ENCODE assay signal across 10 cellular contexts in the genomic region with DNA sequence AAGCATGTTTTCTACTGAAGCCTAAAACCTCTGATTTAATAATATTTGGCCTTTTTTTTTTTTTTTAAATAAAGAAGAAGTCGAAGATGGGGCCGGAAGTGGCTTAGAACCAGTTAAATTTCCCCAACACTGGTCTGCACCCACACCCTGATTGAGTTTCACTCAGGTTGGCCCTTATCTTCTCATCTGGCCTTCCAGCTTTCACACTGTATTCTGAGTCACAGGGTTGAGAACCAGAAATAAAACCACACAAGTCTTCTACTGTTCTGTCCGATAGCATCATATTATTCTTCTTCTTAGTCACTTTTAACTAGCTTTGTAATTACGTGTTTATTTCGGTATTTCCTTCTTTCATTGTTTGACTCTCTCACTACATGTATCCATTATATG. TPM values are rescaled to one million over a fixed set of nuclear protein-coding genes. Genes with fewer than 3 reads are reported as not detected.
A peak's percentile ranks its signal among the peaks of the same experiment; 100 is the strongest.
DNase-seq lines count a peak whose midpoint lies in the region; ATAC-seq and TF ChIP-seq lines count a peak whose summit lies in the region.
"Had no signal": no experiment of that assay in that cellular context is flagged by ENCODE, and none has a peak within 500 bp of the region (broad histone marks: within the 10 kb centered on the region; RNA-seq: fewer than 3 reads in every experiment).

No MANE protein-coding gene starts in this region.

- no peak overlapping the region for H3K4me3 Mint-ChIP-seq in activated CD4-positive, alpha-beta T cell treated with anti-CD3 and anti-CD28 coated beads for 36 hours
- peak overlapping the region; percentile 69 for H3K4me3 Mint-ChIP-seq in T-helper 17 cell

- H3K9me3 Mint-ChIP-seq in activated CD4-positive, alpha-beta T cell treated with anti-CD3 and anti-CD28 coated beads for 36 hours (ENCODE audit: low read depth): no peaks in the 10 kb centered on the region

- H3K27me3 Mint-ChIP-seq in activated CD4-positive, alpha-beta T cell treated with anti-CD3 and anti-CD28 coated beads for 36 hours: peaks cover 7% of the 10 kb centered on the region
- no peaks in the 10 kb centered on the region for H3K27me3 Mint-ChIP-seq in T-helper 17 cell

- intact Hi-C loops in activated CD4-positive, alpha-beta T cell treated with anti-CD3 and anti-CD28 coated beads for 36 hours (cut with DNase I, micrococcal nuclease): no loop called here

- no peak overlapping the region for H3K4me3 ChIP-seq in epithelial cell of esophagus (ENCODE audit: low read length)
- H3K4me3 ChIP-seq: A549, SK-N-MC had no signal

- peaks cover 16% of the 10 kb centered on the region for H3K4me1 Mint-ChIP-seq in activated CD4-positive, alpha-beta T cell treated with anti-CD3 and anti-CD28 coated beads for 36 hours
- H3K4me1 Mint-ChIP-seq in T-helper 17 cell: peaks cover 22% of the 10 kb centered on the region

- peak; percentile 47 for DNase-seq in activated CD4-positive, alpha-beta T cell treated with anti-CD3 and anti-CD28 coated beads for 36 hours
- DNase-seq in activated CD4-positive, alpha-beta T cell treated with anti-CD3 and anti-CD28 coated beads for 1 hour: no peak
- DNase-seq in T-helper 17 cell: peak; percentile 9 to 35 (median 17)
- peak; percentile 95 for DNase-seq in epithelial cell of esophagus (ENCODE audit: low read depth)
- peak; percentile 38 to 64 for DNase-seq in stimulated activated CD8-positive, alpha-beta memory T cell treated with anti-CD3 and anti-CD28 coated beads, Interleukin-7, amount 100 ng/mL, for 4 hours (ENCODE audit: low read depth in 2 of 2)
- no peak for DNase-seq in NCI-H2227 (lab: John Stamatoyannopoulos, UW; ENCODE audit: unreplicated experiment)
- no peak for DNase-seq in NCI-H2029 (lab: John Stamatoyannopoulos, UW)
- no peak for DNase-seq in ecto neural progenitor cell (ENCODE audit: low spot score)

- CTCF ChIA-PET in activated CD4-positive, alpha-beta T cell treated with anti-CD3 and anti-CD28 coated beads for 36 hours (lab: Charles Lee): interaction anchor here (0.6 kb wide), 1 partner anchor 387 kb away, joined by 3 read pairs; no protein-coding TSS in a partner anchor

- peak; percentile 74 for ATAC-seq in activated CD4-positive, alpha-beta T cell treated with anti-CD3 and anti-CD28 coated beads for 36 hours
- ATAC-seq in T-helper 17 cell: peak; percentile 99
- ATAC-seq: A549 had no signal

- POLR2A ChIA-PET in activated CD4-positive, alpha-beta T cell treated with anti-CD3 and anti-CD28 coated beads for 36 hours (lab: Charles Lee): no interaction called here

- no peaks in the 10 kb centered on the region for H3K36me3 Mint-ChIP-seq in activated CD4-positive, alpha-beta T cell treated with anti-CD3 and anti-CD28 coated beads for 36 hours (ENCODE audit: low read depth)
- no peaks in the 10 kb centered on the region for H3K36me3 Mint-ChIP-seq in T-helper 17 cell (ENCODE audit: low read depth)

- no peak for TF ChIP-seq CTCF in epithelial cell of esophagus (IDR thresholded peaks at IDR 0.05; ENCODE audit: insufficient read depth, low read depth, low read length, missing control alignments)

- H3K9me3 ChIP-seq in T-helper 17 cell (ENCODE audit: control insufficient read depth, low read length, poor library complexity, severe bottlenecking): no peaks in the 10 kb centered on the region
- H3K9me3 ChIP-seq: A549 had no signal

- no peak overlapping the region for H3K27ac Mint-ChIP-seq in activated CD4-positive, alpha-beta T cell treated with anti-CD3 and anti-CD28 coated beads for 36 hours
- peak overlapping the region; percentile 49 for H3K27ac Mint-ChIP-seq in T-helper 17 cell

RNA-seq across cellular contexts. Expression of gene ZNF365, which starts 9.9 kb away (rescaled TPM):
- under 1 TPM; 0.09 to 0.32 TPM for total RNA-seq in activated CD4-positive, alpha-beta T cell treated with anti-CD3 and anti-CD28 coated beads for 36 hours
- total RNA-seq in T-helper 17 cell: 1 to 10 TPM; 1.6 to 3.4 TPM

Comparison
In these comparisons a context has a peak if more than half of its experiments do, and no peak if none do; other contexts are left out.
1. DNase-seq: peak in activated CD4-positive, alpha-beta T cell treated with anti-CD3 and anti-CD28 coated beads for 36 hours (single experiment), T-helper 17 cell (3 of 3), epithelial cell of esophagus (single experiment) and stimulated activated CD8-positive, alpha-beta memory T cell treated with anti-CD3 and anti-CD28 coated beads, Interleukin-7, amount 100 ng/mL, for 4 hours (2 of 2); none in activated CD4-positive, alpha-beta T cell treated with anti-CD3 and anti-CD28 coated beads for 1 hour (single experiment), NCI-H2227 (single experiment), NCI-H2029 (single experiment) and ecto neural progenitor cell (single experiment).